ENCODE assay signal across 23 cellular contexts in the genomic region with DNA sequence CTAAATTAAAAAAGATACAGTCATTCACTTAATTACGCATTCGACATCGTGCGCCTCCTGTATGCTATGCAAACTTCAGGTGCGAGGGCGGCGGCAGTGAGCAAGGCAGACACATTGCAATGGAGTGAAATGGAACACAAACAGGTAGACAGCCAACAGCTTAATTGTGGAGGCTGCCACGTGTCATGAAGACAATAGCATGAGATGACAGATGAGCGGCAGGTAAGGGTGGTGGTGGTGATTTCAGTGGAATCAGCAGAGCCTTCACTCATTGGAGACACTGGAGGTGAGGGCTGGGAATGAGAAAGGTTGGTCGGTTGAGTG.
"Had no signal": no experiment of that assay in that cellular context is flagged by ENCODE, and none has a peak within 500 bp of the region (broad histone marks: within the 10 kb centered on the region; RNA-seq: fewer than 3 reads in every experiment).

No MANE protein-coding gene starts in this region.

- H3K4me3 ChIP-seq: adrenal gland, ascending aorta, colonic mucosa, dorsolateral prefrontal cortex, esophagus muscularis mucosa, tibial artery had no signal

- H3K4me1 Mint-ChIP-seq: activated T-helper 17 cell treated with anti-CD3 and anti-CD28 coated beads, Interleukin-2, amount 50 U/mL, for 72 hours; memory B cell; naive B cell had no signal

- H3K9me3 Mint-ChIP-seq: neural crest cell had no signal

- H3K36me3 ChIP-seq: adrenal gland, ascending aorta, colonic mucosa, esophagus muscularis mucosa, tibial artery had no signal

- H3K27ac Mint-ChIP-seq: activated naive CD8-positive, alpha-beta T cell; activated T-helper 17 cell treated with anti-CD3 and anti-CD28 coated beads, Interleukin-2, amount 50 U/mL, for 72 hours; effector memory CD8-positive, alpha-beta T cell; memory B cell; naive B cell; stimulated activated naive CD8-positive, alpha-beta T cell treated with anti-CD3 and anti-CD28 coated beads, Interleukin-15, Interleukin-2, amounts not matched to agents 100 ng/mL and 50 ng/mL, for 24 hours; T-helper 1 cell treated with Interleukin-12 subunit alpha and Interleukin-12 subunit beta and Interleukin-4 antibody, amounts not matched to agents 30 μg/mL and 1 μg/mL, for 36 hours; WTC11 had no signal

- H3K4me3 Mint-ChIP-seq: activated naive CD8-positive, alpha-beta T cell; activated T-helper 17 cell treated with anti-CD3 and anti-CD28 coated beads, Interleukin-2, amount 50 U/mL, for 72 hours; effector memory CD8-positive, alpha-beta T cell; memory B cell; naive B cell; neural crest cell; stimulated activated naive CD8-positive, alpha-beta T cell treated with anti-CD3 and anti-CD28 coated beads, Interleukin-15, Interleukin-2, amounts not matched to agents 100 ng/mL and 50 ng/mL, for 24 hours; T-helper 1 cell treated with Interleukin-12 subunit alpha and Interleukin-12 subunit beta and Interleukin-4 antibody, amounts not matched to agents 30 μg/mL and 1 μg/mL, for 36 hours; WTC11 had no signal

- H3K9me3 ChIP-seq: adrenal gland, ascending aorta, colonic mucosa, tibial artery had no signal

- H3K27me3 Mint-ChIP-seq: activated naive CD8-positive, alpha-beta T cell; activated T-helper 17 cell treated with anti-CD3 and anti-CD28 coated beads, Interleukin-2, amount 50 U/mL, for 72 hours; effector memory CD8-positive, alpha-beta T cell; memory B cell; naive B cell; stimulated activated naive CD8-positive, alpha-beta T cell treated with anti-CD3 and anti-CD28 coated beads, Interleukin-15, Interleukin-2, amounts not matched to agents 100 ng/mL and 50 ng/mL, for 24 hours had no signal

- H3K27me3 ChIP-seq: adrenal gland, ascending aorta, colonic mucosa, tibial artery had no signal

- H3K27ac ChIP-seq: adrenal gland, ascending aorta, colonic mucosa, esophagus muscularis mucosa, tibial artery had no signal

- ATAC-seq: activated T-helper 17 cell treated with anti-CD3 and anti-CD28 coated beads, Interleukin-2, amount 50 U/mL, for 72 hours; effector memory CD8-positive, alpha-beta T cell; left cardiac atrium; WTC11 had no signal

- DNase-seq: activated T-cell treated with anti-CD3 and anti-CD28 coated beads, Interleukin-2, amount 50 U/mL, for 1 hour; adrenal gland; colonic mucosa; effector memory CD8-positive, alpha-beta T cell; hypothalamus; left cardiac atrium; naive B cell; occipital lobe; retina; stimulated activated CD4-positive, alpha-beta T cell treated with anti-CD3 and anti-CD28 coated beads, Interleukin-4, amount 100 ng/mL, for 4 hours; substantia nigra; T1000; tibial artery had no signal

- H3K36me3 Mint-ChIP-seq: activated naive CD8-positive, alpha-beta T cell; memory B cell; naive B cell had no signal

- H3K4me1 ChIP-seq: adrenal gland, ascending aorta, colonic mucosa, esophagus muscularis mucosa, tibial artery had no signal
